ENCODE assay signal across 15 cellular contexts in genomic region chr6:115899883-115900282, GRCh38.
DNase-seq lines count a peak whose midpoint lies in the region; ATAC-seq, FAIRE-seq and TF ChIP-seq lines count a peak whose summit lies in the region.
"Had no signal": no experiment of that assay in that cellular context is flagged by ENCODE, and none has a peak within 500 bp of the region (broad histone marks: within the 10 kb centered on the region; RNA-seq: fewer than 3 reads in every experiment).

No MANE protein-coding gene starts in this region.

- H3K4me3 Mint-ChIP-seq in progenitor cell of endocrine pancreas (ENCODE audit: low read depth), result no peak overlapping the region
- H3K4me3 Mint-ChIP-seq: CD4-positive, alpha-beta T cell; H9; nephron had no signal

- H3K4me1 Mint-ChIP-seq in progenitor cell of endocrine pancreas (ENCODE audit: low read depth), result no peaks in the 10 kb centered on the region
- H3K4me1 Mint-ChIP-seq: H9 had no signal

- no peak for TF ChIP-seq CTCF in progenitor cell of endocrine pancreas (IDR thresholded peaks at IDR 0.05; ENCODE audit: unreplicated experiment)

- H3K9me3 Mint-ChIP-seq in progenitor cell of endocrine pancreas (ENCODE audit: low read depth), result no peaks in the 10 kb centered on the region
- H3K9me3 Mint-ChIP-seq: CD4-positive, alpha-beta T cell; H9; nephron had no signal

- peak; percentile 64 for ATAC-seq in GM18505 (IDR thresholded peaks at IDR 0.05; ENCODE audit: unreplicated experiment)
- ATAC-seq in GM19468 (IDR thresholded peaks at IDR 0.05; ENCODE audit: extremely low read depth, unreplicated experiment), result peak; percentile 57
- peak; percentile 75 for ATAC-seq in HG03159 (IDR thresholded peaks at IDR 0.05; ENCODE audit: unreplicated experiment)
- ATAC-seq in GM19467 (IDR thresholded peaks at IDR 0.05; ENCODE audit: unreplicated experiment), result no peak

- no peak overlapping the region for H3K27ac Mint-ChIP-seq in progenitor cell of endocrine pancreas
- H3K27ac Mint-ChIP-seq: CD4-positive, alpha-beta T cell; H9; nephron had no signal

- DNase-seq in NOMO-1 treated with DMSO at 0.1 percent for 48 hours (lab: John Stamatoyannopoulos, UW; ENCODE audit: unreplicated experiment) (peak; percentile 60), NCI-H2107 (lab: John Stamatoyannopoulos, UW) (no peak), GM12892 (ENCODE audit: insufficient read length) (no peak), progenitor cell of endocrine pancreas (ENCODE audit: low spot score, unreplicated experiment) (no peak)
- DNase-seq: activated CD4-positive, alpha-beta T cell treated with anti-CD3 and anti-CD28 coated beads for 4 hours; activated naive CD4-positive, alpha-beta T cell treated with Interleukin-2 at 50 U/mL for 16 hours; CD4-positive, alpha-beta T cell; erythroblast; H9; stomach had no signal

- no peaks in the 10 kb centered on the region for H3K27me3 Mint-ChIP-seq in progenitor cell of endocrine pancreas
- H3K27me3 Mint-ChIP-seq: CD4-positive, alpha-beta T cell had no signal

- no peak for FAIRE-seq in GM12892 (lab: Jason Lieb, UNC)

- H3K36me3 Mint-ChIP-seq in progenitor cell of endocrine pancreas (ENCODE audit: insufficient read depth), result no peaks in the 10 kb centered on the region

- TF ChIP-seq POLR2A in GM18505 (IDR thresholded peaks at IDR 0.05; ENCODE audit: borderline replicate concordance, extremely low read depth, insufficient read depth, insufficient read length), result no peak
- no peak for TF ChIP-seq POLR2A in GM12892 (IDR thresholded peaks at IDR 0.05; ENCODE audit: low read depth, low read length)
